ENCODE assay signal across 1 cellular context in the genomic region with DNA sequence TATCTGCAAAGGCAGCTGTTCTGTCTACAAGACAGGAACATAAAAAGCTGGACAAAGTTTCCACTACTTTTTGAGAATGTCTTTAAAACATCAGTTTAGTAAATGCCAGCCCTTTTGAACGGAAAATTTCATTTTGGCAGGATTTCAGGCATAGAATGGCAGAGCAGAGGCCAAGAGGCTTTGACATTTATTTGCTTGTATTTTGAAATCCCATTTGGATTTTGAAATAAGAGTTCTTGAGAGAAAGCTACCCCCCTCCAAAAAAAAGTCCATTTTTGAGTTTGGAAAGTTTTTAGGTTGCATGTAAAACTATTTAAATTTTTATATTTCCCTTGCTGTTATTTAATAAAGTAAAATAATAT.
TF ChIP-seq lines count a peak whose summit lies in the region.

No MANE protein-coding gene starts in this region.

TF ChIP-seq in H1, 55 proteins besides CTCF, POLR2A, EP300 and RAD21:
- TF ChIP-seq ATF2 (IDR thresholded peaks at IDR 0.05; ENCODE audit: low read length) (no peak), CBX5 (IDR thresholded peaks at IDR 0.05; ENCODE audit: low read depth, low read length) (no peak), SAP30 (IDR thresholded peaks at IDR 0.05; ENCODE audit: insufficient read depth, insufficient replicate concordance, low read length) (no peak), BACH1 (IDR thresholded peaks at IDR 0.05; ENCODE audit: low read length) (no peak), BRCA1 (IDR thresholded peaks at IDR 0.05; ENCODE audit: low read depth, low read length) (no peak), POLR2AphosphoS5 (IDR thresholded peaks at IDR 0.05; ENCODE audit: low read depth, low read length) (no peak), HDAC2 (IDR thresholded peaks at IDR 0.05; ENCODE audit: borderline replicate concordance in 1 of 2, low read depth in 2 of 2, low read length in 2 of 2) (no peak), CHD2 (IDR thresholded peaks at IDR 0.05; ENCODE audit: low read length) (no peak), RNF2 (IDR thresholded peaks at IDR 0.05; ENCODE audit: borderline replicate concordance, low read depth, low read length, missing control alignments, poor library complexity, severe bottlenecking) (no peak), SP4 (IDR thresholded peaks at IDR 0.05; ENCODE audit: low read length) (no peak), TAF7 (optimal IDR thresholded peaks at IDR 0.05; ENCODE audit: borderline replicate concordance, low read depth, low read length) (no peak), ASH2L (IDR thresholded peaks at IDR 0.05; ENCODE audit: low read length) (no peak), JUN (IDR thresholded peaks at IDR 0.05; ENCODE audit: low read depth, low read length) (no peak), HDAC6 (IDR thresholded peaks at IDR 0.05; ENCODE audit: low read depth, low read length) (no peak), GABPA (IDR thresholded peaks at IDR 0.05; ENCODE audit: borderline replicate concordance, insufficient read depth, low read length) (no peak), BCL11A (IDR thresholded peaks at IDR 0.05; ENCODE audit: low read depth in 2 of 2, low read length in 2 of 2) (no peak), SUZ12 (IDR thresholded peaks at IDR 0.05; ENCODE audit: low read length) (no peak), NRF1 (IDR thresholded peaks at IDR 0.05; ENCODE audit: low read depth, low read length) (no peak), TBP (IDR thresholded peaks at IDR 0.05; ENCODE audit: low read depth, low read length) (no peak)
- TF ChIP-seq, protein P1, sequence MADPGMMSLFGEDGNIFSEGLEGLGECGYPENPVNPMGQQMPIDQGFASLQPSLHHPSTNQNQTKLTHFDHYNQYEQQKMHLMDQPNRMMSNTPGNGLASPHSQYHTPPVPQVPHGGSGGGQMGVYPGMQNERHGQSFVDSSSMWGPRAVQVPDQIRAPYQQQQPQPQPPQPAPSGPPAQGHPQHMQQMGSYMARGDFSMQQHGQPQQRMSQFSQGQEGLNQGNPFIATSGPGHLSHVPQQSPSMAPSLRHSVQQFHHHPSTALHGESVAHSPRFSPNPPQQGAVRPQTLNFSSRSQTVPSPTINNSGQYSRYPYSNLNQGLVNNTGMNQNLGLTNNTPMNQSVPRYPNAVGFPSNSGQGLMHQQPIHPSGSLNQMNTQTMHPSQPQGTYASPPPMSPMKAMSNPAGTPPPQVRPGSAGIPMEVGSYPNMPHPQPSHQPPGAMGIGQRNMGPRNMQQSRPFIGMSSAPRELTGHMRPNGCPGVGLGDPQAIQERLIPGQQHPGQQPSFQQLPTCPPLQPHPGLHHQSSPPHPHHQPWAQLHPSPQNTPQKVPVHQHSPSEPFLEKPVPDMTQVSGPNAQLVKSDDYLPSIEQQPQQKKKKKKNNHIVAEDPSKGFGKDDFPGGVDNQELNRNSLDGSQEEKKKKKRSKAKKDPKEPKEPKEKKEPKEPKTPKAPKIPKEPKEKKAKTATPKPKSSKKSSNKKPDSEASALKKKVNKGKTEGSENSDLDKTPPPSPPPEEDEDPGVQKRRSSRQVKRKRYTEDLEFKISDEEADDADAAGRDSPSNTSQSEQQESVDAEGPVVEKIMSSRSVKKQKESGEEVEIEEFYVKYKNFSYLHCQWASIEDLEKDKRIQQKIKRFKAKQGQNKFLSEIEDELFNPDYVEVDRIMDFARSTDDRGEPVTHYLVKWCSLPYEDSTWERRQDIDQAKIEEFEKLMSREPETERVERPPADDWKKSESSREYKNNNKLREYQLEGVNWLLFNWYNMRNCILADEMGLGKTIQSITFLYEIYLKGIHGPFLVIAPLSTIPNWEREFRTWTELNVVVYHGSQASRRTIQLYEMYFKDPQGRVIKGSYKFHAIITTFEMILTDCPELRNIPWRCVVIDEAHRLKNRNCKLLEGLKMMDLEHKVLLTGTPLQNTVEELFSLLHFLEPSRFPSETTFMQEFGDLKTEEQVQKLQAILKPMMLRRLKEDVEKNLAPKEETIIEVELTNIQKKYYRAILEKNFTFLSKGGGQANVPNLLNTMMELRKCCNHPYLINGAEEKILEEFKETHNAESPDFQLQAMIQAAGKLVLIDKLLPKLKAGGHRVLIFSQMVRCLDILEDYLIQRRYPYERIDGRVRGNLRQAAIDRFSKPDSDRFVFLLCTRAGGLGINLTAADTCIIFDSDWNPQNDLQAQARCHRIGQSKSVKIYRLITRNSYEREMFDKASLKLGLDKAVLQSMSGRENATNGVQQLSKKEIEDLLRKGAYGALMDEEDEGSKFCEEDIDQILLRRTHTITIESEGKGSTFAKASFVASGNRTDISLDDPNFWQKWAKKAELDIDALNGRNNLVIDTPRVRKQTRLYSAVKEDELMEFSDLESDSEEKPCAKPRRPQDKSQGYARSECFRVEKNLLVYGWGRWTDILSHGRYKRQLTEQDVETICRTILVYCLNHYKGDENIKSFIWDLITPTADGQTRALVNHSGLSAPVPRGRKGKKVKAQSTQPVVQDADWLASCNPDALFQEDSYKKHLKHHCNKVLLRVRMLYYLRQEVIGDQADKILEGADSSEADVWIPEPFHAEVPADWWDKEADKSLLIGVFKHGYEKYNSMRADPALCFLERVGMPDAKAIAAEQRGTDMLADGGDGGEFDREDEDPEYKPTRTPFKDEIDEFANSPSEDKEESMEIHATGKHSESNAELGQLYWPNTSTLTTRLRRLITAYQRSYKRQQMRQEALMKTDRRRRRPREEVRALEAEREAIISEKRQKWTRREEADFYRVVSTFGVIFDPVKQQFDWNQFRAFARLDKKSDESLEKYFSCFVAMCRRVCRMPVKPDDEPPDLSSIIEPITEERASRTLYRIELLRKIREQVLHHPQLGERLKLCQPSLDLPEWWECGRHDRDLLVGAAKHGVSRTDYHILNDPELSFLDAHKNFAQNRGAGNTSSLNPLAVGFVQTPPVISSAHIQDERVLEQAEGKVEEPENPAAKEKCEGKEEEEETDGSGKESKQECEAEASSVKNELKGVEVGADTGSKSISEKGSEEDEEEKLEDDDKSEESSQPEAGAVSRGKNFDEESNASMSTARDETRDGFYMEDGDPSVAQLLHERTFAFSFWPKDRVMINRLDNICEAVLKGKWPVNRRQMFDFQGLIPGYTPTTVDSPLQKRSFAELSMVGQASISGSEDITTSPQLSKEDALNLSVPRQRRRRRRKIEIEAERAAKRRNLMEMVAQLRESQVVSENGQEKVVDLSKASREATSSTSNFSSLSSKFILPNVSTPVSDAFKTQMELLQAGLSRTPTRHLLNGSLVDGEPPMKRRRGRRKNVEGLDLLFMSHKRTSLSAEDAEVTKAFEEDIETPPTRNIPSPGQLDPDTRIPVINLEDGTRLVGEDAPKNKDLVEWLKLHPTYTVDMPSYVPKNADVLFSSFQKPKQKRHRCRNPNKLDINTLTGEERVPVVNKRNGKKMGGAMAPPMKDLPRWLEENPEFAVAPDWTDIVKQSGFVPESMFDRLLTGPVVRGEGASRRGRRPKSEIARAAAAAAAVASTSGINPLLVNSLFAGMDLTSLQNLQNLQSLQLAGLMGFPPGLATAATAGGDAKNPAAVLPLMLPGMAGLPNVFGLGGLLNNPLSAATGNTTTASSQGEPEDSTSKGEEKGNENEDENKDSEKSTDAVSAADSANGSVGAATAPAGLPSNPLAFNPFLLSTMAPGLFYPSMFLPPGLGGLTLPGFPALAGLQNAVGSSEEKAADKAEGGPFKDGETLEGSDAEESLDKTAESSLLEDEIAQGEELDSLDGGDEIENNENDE (IDR thresholded peaks at IDR 0.05; ENCODE audit: insufficient replicate concordance, low read length), result no peak
TF ChIP-seq in H1: peak in this region for 0.
